ENCODE assay signal across 21 cellular contexts in the genomic region with DNA sequence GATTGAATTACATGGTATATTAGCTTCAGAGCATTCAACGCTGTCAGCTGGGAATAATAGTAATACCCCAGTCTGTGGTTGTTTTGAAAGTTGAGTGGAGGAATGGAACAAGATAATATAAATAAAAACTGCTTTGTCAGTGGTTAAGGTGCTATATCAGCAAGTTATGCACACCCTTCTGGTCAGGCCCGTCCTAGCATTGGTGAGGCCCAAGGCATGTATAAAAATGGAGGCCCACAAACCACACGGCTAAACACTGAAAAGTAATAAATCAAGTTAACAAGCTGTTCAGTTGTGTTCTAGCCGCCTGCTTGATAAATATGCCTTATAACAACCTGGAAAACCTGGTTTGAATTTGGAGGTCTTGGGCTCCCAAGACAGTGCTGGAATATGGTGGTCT.
DNase-seq lines count a peak whose midpoint lies in the region; ATAC-seq, FAIRE-seq and TF ChIP-seq lines count a peak whose summit lies in the region.
"Had no signal": no experiment of that assay in that cellular context is flagged by ENCODE, and none has a peak within 500 bp of the region (broad histone marks: within the 10 kb centered on the region; RNA-seq: fewer than 3 reads in every experiment).

No MANE protein-coding gene starts in this region.

- H3K27ac ChIP-seq in A549 (no peak overlapping the region), HL-60 (replicated peaks) (peak overlapping the region; percentile 81), coronary artery (no peak overlapping the region), osteoblast (ENCODE audit: low read depth, low read length) (peak overlapping the region; percentile 60)
- H3K27ac ChIP-seq: GM23248, PC-9 had no signal

- no peak for FAIRE-seq in A549 (lab: Jason Lieb, UNC)
- FAIRE-seq: D721Med, GM12892 had no signal

- no peak for TF ChIP-seq POLR2A in A549 (IDR thresholded peaks at IDR 0.05; ENCODE audit: low read length)

- TF ChIP-seq CTCF in A549 (IDR thresholded peaks at IDR 0.05) (no peak), HL-60 (IDR thresholded peaks at IDR 0.05; ENCODE audit: insufficient read depth, low read length) (no peak), coronary artery (IDR thresholded peaks at IDR 0.05) (no peak), osteoblast (IDR thresholded peaks at IDR 0.05; ENCODE audit: extremely low read depth, low read depth, low read length) (no peak)

- no peak overlapping the region for H3K4me3 ChIP-seq in A549
- no peak overlapping the region for H3K4me3 ChIP-seq in HL-60 (replicated peaks; ENCODE audit: insufficient read depth, low read length)
- no peak overlapping the region for H3K4me3 ChIP-seq in coronary artery
- H3K4me3 ChIP-seq in osteoblast (ENCODE audit: insufficient read depth, low read length) = no peak overlapping the region
- H3K4me3 ChIP-seq: GM23248, PC-9 had no signal

- TF ChIP-seq EP300 in A549 (IDR thresholded peaks at IDR 0.05) = no peak

- POLR2A ChIA-PET in A549 (lab: Yijun Ruan, JAX) = no interaction called here

- CTCF ChIA-PET in A549 (lab: Yijun Ruan, JAX) = interaction anchor here (1.2 kb wide), 2 partner anchors 9 to 372 kb away, joined by 3 read pairs; no protein-coding TSS in a partner anchor

- H3K27me3 ChIP-seq in HL-60 (ENCODE audit: insufficient read depth, poor library complexity, severe bottlenecking) = no peaks in the 10 kb centered on the region
- peaks cover 5% of the 10 kb centered on the region for H3K27me3 ChIP-seq in osteoblast (ENCODE audit: insufficient read depth, low read length)

- no peaks in the 10 kb centered on the region for H3K36me3 ChIP-seq in osteoblast (ENCODE audit: insufficient read depth, low read length)

- ATAC-seq in A549 = no peak
- ATAC-seq in HG02870 (IDR thresholded peaks at IDR 0.05; ENCODE audit: unreplicated experiment) = no peak
- ATAC-seq in GM21723 (IDR thresholded peaks at IDR 0.05; ENCODE audit: unreplicated experiment) = no peak

- H3K9me3 ChIP-seq in A549 = no peaks in the 10 kb centered on the region
- no peaks in the 10 kb centered on the region for H3K9me3 ChIP-seq in osteoblast (ENCODE audit: low read depth, low read length)

- TF ChIP-seq RAD21 in A549 (conservative IDR thresholded peaks at IDR 0.05 in 1 of 2, IDR thresholded peaks at IDR 0.05 in 1 of 2) = no peak

- no peaks in the 10 kb centered on the region for H3K4me1 ChIP-seq in A549
- peaks cover 20% of the 10 kb centered on the region for H3K4me1 ChIP-seq in osteoblast (ENCODE audit: insufficient read depth, low read length)

- H3K79me2 ChIP-seq in osteoblast (ENCODE audit: insufficient read depth, low read length) = no peaks in the 10 kb centered on the region

- DNase-seq in A549 (ENCODE audit: low read depth in 1 of 2, low spot score in 1 of 2) (no peak), HL-60 (ENCODE audit: low read depth in 1 of 2, low spot score in 1 of 2) (no peak), coronary artery (ENCODE audit: low spot score) (peak; percentile 11), osteoblast (ENCODE audit: insufficient read length, low spot score, missing footprints) (no peak), activated gamma-delta T cell (lab: John Stamatoyannopoulos, UW) (no peak)
- DNase-seq in stimulated activated CD4-positive, alpha-beta T cell treated with anti-CD3 and anti-CD28 coated beads, Interleukin-2, amount 100 ng/mL, for 24 hours = no peak
- DNase-seq: CD4-positive, alpha-beta memory T cell; DND-41; GDM1; GM23248; Karpas-422; NCI-H1417 treated with DMSO at 0.1 percent for 48 hours; NCI-H2029; NCI-H226; NCI-H526; PC-9; SHP77 had no signal

- no peak overlapping the region for H3K4me2 ChIP-seq in A549
- H3K4me2 ChIP-seq in osteoblast (ENCODE audit: insufficient read depth, low read length) = no peak overlapping the region
- H3K4me2 ChIP-seq: PC-9 had no signal

- H2AFZ ChIP-seq in osteoblast (ENCODE audit: low read length) = no peak overlapping the region
- H2AFZ ChIP-seq: GM23248, PC-9 had no signal

- 82% methylated on average over 4 of the region's 4 CpGs for WGBS in A549 (ENCODE audit: missing lambda C conversion rate)

- no peaks in the 10 kb centered on the region for H4K20me1 ChIP-seq in osteoblast (ENCODE audit: insufficient read depth, low read length)

TF ChIP-seq in A549, 52 proteins besides CTCF, POLR2A, EP300 and RAD21:
- TF ChIP-seq MAFK (IDR thresholded peaks at IDR 0.05; ENCODE audit: partially characterized antibody) (peak; percentile 3), RFX5 (IDR thresholded peaks at IDR 0.05) (no peak), RARB (CRISPR knock-in tag; IDR thresholded peaks at IDR 0.05) (no peak), HOXB13 (CRISPR knock-in tag; IDR thresholded peaks at IDR 0.05; ENCODE audit: low read depth) (no peak)
- TF ChIP-seq, protein P1, sequence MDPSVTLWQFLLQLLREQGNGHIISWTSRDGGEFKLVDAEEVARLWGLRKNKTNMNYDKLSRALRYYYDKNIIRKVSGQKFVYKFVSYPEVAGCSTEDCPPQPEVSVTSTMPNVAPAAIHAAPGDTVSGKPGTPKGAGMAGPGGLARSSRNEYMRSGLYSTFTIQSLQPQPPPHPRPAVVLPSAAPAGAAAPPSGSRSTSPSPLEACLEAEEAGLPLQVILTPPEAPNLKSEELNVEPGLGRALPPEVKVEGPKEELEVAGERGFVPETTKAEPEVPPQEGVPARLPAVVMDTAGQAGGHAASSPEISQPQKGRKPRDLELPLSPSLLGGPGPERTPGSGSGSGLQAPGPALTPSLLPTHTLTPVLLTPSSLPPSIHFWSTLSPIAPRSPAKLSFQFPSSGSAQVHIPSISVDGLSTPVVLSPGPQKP (IDR thresholded peaks at IDR 0.05; ENCODE audit: low read depth, low read length) = no peak
TF ChIP-seq in A549: peak in this region for 1.

Comparison
In these comparisons a context has a peak if more than half of its experiments do, and no peak if none do; other contexts are left out.
1. H3K27ac ChIP-seq: peak in HL-60 (single experiment) and osteoblast (single experiment); none in A549 (0 of 2) and coronary artery (0 of 2).